Comparison of ENCODE assay signal across 27 cellular contexts in the genomic region with DNA sequence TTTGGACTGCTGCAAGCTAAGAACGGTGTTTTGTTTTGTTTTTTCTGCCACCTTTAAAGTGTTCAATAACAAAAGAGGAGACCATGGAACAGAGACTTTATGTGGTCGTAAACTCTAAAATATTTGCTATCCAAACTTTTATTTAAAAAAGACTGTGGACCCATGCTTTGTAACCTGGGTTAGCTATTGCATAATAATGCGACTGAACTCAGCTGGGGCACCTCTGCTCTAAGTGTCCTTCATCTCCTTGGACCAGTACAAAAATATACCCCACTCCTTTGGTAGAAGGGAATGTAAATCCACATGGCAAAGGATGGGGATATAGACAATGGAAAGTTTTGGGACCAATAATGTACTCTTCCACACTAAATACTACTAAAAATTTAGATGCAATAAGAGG.
"Had no signal": no experiment of that assay in that cellular context is flagged by ENCODE, and none has a peak within 500 bp of the region (broad histone marks: within the 10 kb centered on the region; RNA-seq: fewer than 3 reads in every experiment).

No MANE protein-coding gene starts in this region.

- H3K27me3 ChIP-seq: stomach, suprapubic skin, testis, thyroid gland, tibial artery, tibial nerve, transverse colon, upper lobe of left lung, upper lobe of right lung, uterus, vagina had no signal

- H3K4me1 ChIP-seq: stomach, suprapubic skin, testis, thyroid gland, tibial artery, tibial nerve, transverse colon, upper lobe of left lung, upper lobe of right lung, uterus, vagina had no signal

- H3K36me3 ChIP-seq: stomach, suprapubic skin, thoracic aorta, thyroid gland, tibial artery, tibial nerve, transverse colon, upper lobe of left lung, upper lobe of right lung, uterus, vagina had no signal

- DNase-seq: stimulated activated CD4-positive, alpha-beta T cell treated with anti-CD3 and anti-CD28 coated beads, Interleukin-2, amount 100 ng/mL, for 48 hours; stimulated activated CD4-positive, alpha-beta T cell treated with anti-CD3 and anti-CD28 coated beads, Interleukin-4, amount 100 ng/mL, for 1 hour; stimulated activated CD4-positive, alpha-beta T cell treated with anti-CD3 and anti-CD28 coated beads, Interleukin-4, amount 100 ng/mL, for 24 hours; stimulated activated CD4-positive, alpha-beta T cell treated with anti-CD3 and anti-CD28 coated beads, Interleukin-4, amount 100 ng/mL, for 4 hours; stimulated activated CD8-positive, alpha-beta memory T cell treated with anti-CD3 and anti-CD28 coated beads, Interleukin-4, amount 100 ng/mL, for 48 hours; stimulated activated naive B cell treated with anti-CD40 and anti-IgM and Interleukin-4, amounts not matched to agents 10 μg/mL and 1 μg/mL and 100 μg/mL, for 72 hours; stimulated activated naive CD4-positive, alpha-beta T cell; stimulated activated naive CD4-positive, alpha-beta T cell treated with Interleukin-2 at 50 U/mL for 16 hours; stimulated activated naive CD8-positive, alpha-beta T cell treated with anti-CD3 and anti-CD28 coated beads, Interleukin-15, amount 100 ng/mL, for 72 hours; stimulated activated naive CD8-positive, alpha-beta T cell treated with anti-CD3 and anti-CD28 coated beads, Interleukin-15, Interleukin-2, amounts not matched to agents 100 U/mL and 50 U/mL, for 24 hours; stomach; substantia nigra; testis; thyroid gland; tibial artery; transverse colon; trophoblast cell; upper lobe of left lung; upper lobe of right lung; uterus had no signal

- H3K27ac ChIP-seq: stomach, suprapubic skin, testis, thoracic aorta, thyroid gland, tibial artery, tibial nerve, transverse colon, upper lobe of left lung, upper lobe of right lung, uterus, vagina had no signal

- ATAC-seq: stimulated activated effector memory CD8-positive, alpha-beta T cell treated with anti-CD3 and anti-CD28 coated beads, Interleukin-12 subunit alpha, Interleukin-12 subunit beta, amount 100 ng/mL, for 72 hours; stimulated activated memory B cell treated with anti-CD40 and anti-IgM and Interleukin-4, amounts not matched to agents 10 μg/mL and 1 μg/mL and 100 μg/mL, for 72 hours; stimulated activated naive B cell treated with anti-CD40 and anti-IgM and Interleukin-4, amounts not matched to agents 10 μg/mL and 1 μg/mL and 100 μg/mL, for 72 hours; stimulated activated naive CD8-positive, alpha-beta T cell treated with anti-CD3 and anti-CD28 coated beads, Interleukin-15, amount 100 ng/mL, for 72 hours; stimulated activated naive CD8-positive, alpha-beta T cell treated with anti-CD3 and anti-CD28 coated beads, Interleukin-15, Interleukin-2, amounts not matched to agents 100 U/mL and 50 U/mL, for 24 hours; upper lobe of right lung had no signal

- FAIRE-seq: urothelium cell line had no signal

- H3K9me3 ChIP-seq: testis, thyroid gland, uterus, vagina had no signal

- H3K4me3 ChIP-seq: stomach, suprapubic skin, testis, thoracic aorta, thyroid gland, tibial artery, tibial nerve, transverse colon, upper lobe of left lung, upper lobe of right lung, uterus, vagina had no signal
